Comparison of ENCODE assay signal across 26 cellular contexts in the genomic region with DNA sequence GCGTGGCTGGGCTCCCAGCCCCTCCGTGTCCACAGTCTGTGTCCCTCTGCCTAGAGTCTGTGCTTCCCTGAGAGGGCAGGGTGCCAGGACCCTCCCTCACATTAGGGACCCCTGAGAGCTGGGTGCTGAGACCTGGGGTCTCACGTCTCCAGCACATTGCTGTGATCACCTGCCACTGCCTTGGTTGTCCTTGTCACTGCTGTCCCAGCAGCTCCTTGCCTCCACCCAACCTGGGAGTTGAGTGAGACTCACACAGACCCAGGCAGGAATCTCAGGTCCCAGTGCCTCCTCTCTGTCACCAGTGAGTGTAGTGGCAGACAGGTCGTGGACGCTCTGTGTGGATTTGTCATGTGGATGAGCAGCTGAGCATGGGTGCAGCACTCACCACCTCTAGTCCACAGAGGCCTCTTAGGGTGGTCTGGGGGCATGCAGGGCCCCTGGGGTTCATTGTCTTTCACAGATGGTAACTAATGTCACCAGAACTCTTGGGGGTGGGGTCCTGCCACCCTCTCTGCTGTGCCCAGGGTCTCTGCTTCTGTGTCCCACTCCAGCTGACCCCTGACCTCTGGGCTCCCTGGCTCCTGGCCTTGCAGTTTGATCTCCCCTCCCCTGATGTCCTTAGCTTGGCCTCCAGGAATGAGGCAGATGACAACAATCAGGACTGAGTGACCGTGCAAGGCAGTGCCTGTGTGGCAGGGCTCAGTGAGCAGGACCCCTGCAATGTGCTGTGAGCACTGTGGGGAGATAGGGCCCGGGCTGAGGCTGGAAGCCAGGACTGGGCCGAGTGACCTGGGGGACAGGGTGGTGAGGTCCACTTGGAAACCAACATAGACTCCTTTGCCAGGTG.
"Had no signal": no experiment of that assay in that cellular context is flagged by ENCODE, and none has a peak within 500 bp of the region (broad histone marks: within the 10 kb centered on the region; RNA-seq: fewer than 3 reads in every experiment).

No MANE protein-coding gene starts in this region.

- H3K4me3 ChIP-seq: adrenal gland, SJCRH30, SK-N-MC had no signal

- H3K9me3 ChIP-seq: adrenal gland, SJCRH30 had no signal

- ATAC-seq: activated T-cell treated with anti-CD3 and anti-CD28 coated beads, Interleukin-2, amount 50 U/mL, for 72 hours; Panc1 had no signal

- H3K27me3 Mint-ChIP-seq: activated CD4-positive, alpha-beta memory T cell treated with anti-CD3 and anti-CD28 coated beads for 36 hours; activated CD4-positive, alpha-beta T cell treated with anti-CD3 and anti-CD28 coated beads, Interleukin-2, amount 10 ng/mL, durations not matched to agents 24 days and 14 days had no signal

- H3K27ac ChIP-seq: adrenal gland, KMS-11, SJCRH30, SK-N-MC, WERI-Rb-1 had no signal

- H3K9me3 Mint-ChIP-seq: activated CD4-positive, alpha-beta memory T cell treated with anti-CD3 and anti-CD28 coated beads for 36 hours; activated CD4-positive, alpha-beta T cell treated with anti-CD3 and anti-CD28 coated beads, Interleukin-2, amount 10 ng/mL, durations not matched to agents 24 days and 14 days; activated T-cell treated with anti-CD3 and anti-CD28 coated beads, Interleukin-2, amount 50 U/mL, for 72 hours; brain had no signal

- DNase-seq: activated CD4-positive, alpha-beta memory T cell treated with anti-CD3 and anti-CD28 coated beads for 36 hours; activated CD4-positive, CD25-positive, alpha-beta regulatory T cell; activated CD8-positive, alpha-beta memory T cell treated with anti-CD3 and anti-CD28 coated beads, Interleukin-2, amount 50 U/mL, for 4 hours; activated gamma-delta T cell treated with Interleukin-2 at 50 U/mL for 16 hours; activated naive CD4-positive, alpha-beta T cell treated with anti-CD3 and anti-CD28 coated beads, Interleukin-2, amount 50 U/mL, for 16 hours; activated T-cell treated with anti-CD3 and anti-CD28 coated beads, Interleukin-2, amount 50 U/mL, for 72 hours; adrenal gland; caudate nucleus; cerebellar nuclear complex; MM.1S; MV-4-11; NCI-H1092; NCI-H1436 treated with DMSO at 0.1 percent for 48 hours; NCI-H1694 treated with DMSO at 0.1 percent for 48 hours; NCI-H2029; NCI-H345; NCI-H524 treated with DMSO at 0.1 percent for 48 hours; SHP77; SJCRH30; T1000; WERI-Rb-1 had no signal

- H3K27me3 ChIP-seq: adrenal gland, SJCRH30 had no signal

- H3K4me3 Mint-ChIP-seq: activated CD4-positive, alpha-beta memory T cell treated with anti-CD3 and anti-CD28 coated beads for 36 hours; activated CD4-positive, alpha-beta T cell treated with anti-CD3 and anti-CD28 coated beads, Interleukin-2, amount 10 ng/mL, durations not matched to agents 24 days and 14 days; activated T-cell treated with anti-CD3 and anti-CD28 coated beads, Interleukin-2, amount 50 U/mL, for 72 hours; brain had no signal

- H3K27ac Mint-ChIP-seq: activated CD4-positive, alpha-beta memory T cell treated with anti-CD3 and anti-CD28 coated beads for 36 hours; activated CD4-positive, alpha-beta T cell treated with anti-CD3 and anti-CD28 coated beads, Interleukin-2, amount 10 ng/mL, durations not matched to agents 24 days and 14 days; activated T-cell treated with anti-CD3 and anti-CD28 coated beads, Interleukin-2, amount 50 U/mL, for 72 hours; brain had no signal
